22 cellular contexts compared by ENCODE assay signal in genomic region chr15:52806284-52806655, GRCh38. TPM values are rescaled to one million over a fixed set of nuclear protein-coding genes. Genes with fewer than 3 reads are reported as not detected.
A peak's percentile ranks its signal among the peaks of the same experiment; 100 is the strongest.
DNase-seq lines count a peak whose midpoint lies in the region; ATAC-seq and TF ChIP-seq lines count a peak whose summit lies in the region.
"Had no signal": no experiment of that assay in that cellular context is flagged by ENCODE, and none has a peak within 500 bp of the region (broad histone marks: within the 10 kb centered on the region; RNA-seq: fewer than 3 reads in every experiment).

No MANE protein-coding gene starts in this region.

- peaks cover 62% of the 10 kb centered on the region for H3K27me3 ChIP-seq in iPS-18a (ENCODE audit: control insufficient read depth, insufficient read depth, low read length)
- H3K27me3 ChIP-seq in trophoblast cell (ENCODE audit: insufficient read depth, low read length), result peaks cover 38% of the 10 kb centered on the region
- H3K27me3 ChIP-seq: ovary had no signal

- H3K27ac Mint-ChIP-seq in activated B cell treated with CpG ODN at 0.5 μM for 24 hours, result no peak overlapping the region
- H3K27ac Mint-ChIP-seq: activated CD4-positive, alpha-beta T cell treated with anti-CD3 and anti-CD28 coated beads, Interleukin-2, amount 10 ng/mL, durations not matched to agents 7 days and 5 days; CD4-positive, CD25-positive, alpha-beta regulatory T cell; HFFc6; immature natural killer cell had no signal

- no peak overlapping the region for H4K12ac ChIP-seq in trophoblast cell (ENCODE audit: low read depth, low read length)

- H3K36me3 ChIP-seq in ES-I3 (ENCODE audit: insufficient read depth, low read length) (no peaks in the 10 kb centered on the region), iPS-18a (ENCODE audit: control insufficient read depth, low read depth, low read length) (no peaks in the 10 kb centered on the region), trophoblast cell (ENCODE audit: control insufficient read depth in 1 of 2, insufficient read depth in 2 of 2, low read length in 2 of 2) (no peaks in the 10 kb centered on the region)
- H3K36me3 ChIP-seq: adrenal gland, cardiac muscle cell, gastroesophageal sphincter, ovary had no signal

- H3K9ac ChIP-seq in ES-I3 (ENCODE audit: low read depth, low read length) (peak overlapping the region; percentile 59), iPS-18a (ENCODE audit: low read length) (peak overlapping the region; percentile 59), trophoblast cell (ENCODE audit: low read length) (no peak overlapping the region)

- no peak overlapping the region for H3K23ac ChIP-seq in trophoblast cell (ENCODE audit: low read length)

- ATAC-seq in activated B cell treated with CpG ODN at 0.5 μM for 24 hours (ENCODE audit: low read depth) (no peak), HG02610 (IDR thresholded peaks at IDR 0.05; ENCODE audit: unreplicated experiment) (no peak)
- ATAC-seq: gastroesophageal sphincter had no signal

- intact Hi-C loops in activated B cell treated with CpG ODN at 0.5 μM for 24 hours (cut with micrococcal nuclease), result no loop called here

- H3K4me3 ChIP-seq in iPS-18a (ENCODE audit: low read length), result peak overlapping the region; percentile 74
- no peak overlapping the region for H3K4me3 ChIP-seq in trophoblast cell (ENCODE audit: low read depth, low read length)
- H3K4me3 ChIP-seq: cardiac muscle cell, K562 had no signal

- no peak for TF ChIP-seq CTCF in activated B cell treated with CpG ODN at 0.5 μM for 24 hours (IDR thresholded peaks at IDR 0.05)

- peak overlapping the region; percentile 51 for H3K4me2 ChIP-seq in trophoblast cell (ENCODE audit: low read length)

- no peak overlapping the region for H2AFZ ChIP-seq in trophoblast cell (ENCODE audit: insufficient read depth, low read length, poor library complexity)

- POLR2A ChIA-PET in activated B cell treated with CpG ODN at 0.5 μM for 24 hours (lab: Charles Lee), result no interaction called here

- no peaks in the 10 kb centered on the region for H3K36me3 Mint-ChIP-seq in activated B cell treated with CpG ODN at 0.5 μM for 24 hours (ENCODE audit: low read depth)
- H3K36me3 Mint-ChIP-seq: CD4-positive, CD25-positive, alpha-beta regulatory T cell; immature natural killer cell had no signal

- H3K9me3 Mint-ChIP-seq in activated B cell treated with CpG ODN at 0.5 μM for 24 hours, result no peaks in the 10 kb centered on the region
- H3K9me3 Mint-ChIP-seq: activated CD4-positive, alpha-beta T cell treated with anti-CD3 and anti-CD28 coated beads, Interleukin-2, amount 10 ng/mL, durations not matched to agents 7 days and 5 days; HFFc6 had no signal

- no peak overlapping the region for H3K27ac ChIP-seq in iPS-18a (ENCODE audit: low read length)
- no peak overlapping the region for H3K27ac ChIP-seq in trophoblast cell (ENCODE audit: low read depth, low read length)
- no peak overlapping the region for H3K27ac ChIP-seq in caudate nucleus (ENCODE audit: low read depth, low read length)
- H3K27ac ChIP-seq: adrenal gland, cardiac muscle cell, gastroesophageal sphincter, ovary had no signal

- peak overlapping the region; percentile 55 for H3K4me3 Mint-ChIP-seq in activated B cell treated with CpG ODN at 0.5 μM for 24 hours
- H3K4me3 Mint-ChIP-seq: activated CD4-positive, alpha-beta T cell treated with anti-CD3 and anti-CD28 coated beads, Interleukin-2, amount 10 ng/mL, durations not matched to agents 7 days and 5 days; HFFc6 had no signal

- no peak overlapping the region for H3K14ac ChIP-seq in trophoblast cell (ENCODE audit: low read length)

- WGBS in trophoblast cell (ENCODE audit: extremely low coverage, insufficient coverage, insufficient read length), result no CpG with 5 or more reads among the region's 9 CpGs

- no peak overlapping the region for H2AK5ac ChIP-seq in trophoblast cell (ENCODE audit: low read length)

- H2BK120ac ChIP-seq in trophoblast cell (ENCODE audit: insufficient read depth, low read length, poor library complexity), result no peak overlapping the region

- H3K9me3 ChIP-seq in ES-I3 (ENCODE audit: control insufficient read depth, insufficient read depth, low read length) (no peaks in the 10 kb centered on the region), iPS-18a (ENCODE audit: control insufficient read depth, low read depth, low read length) (no peaks in the 10 kb centered on the region), trophoblast cell (ENCODE audit: insufficient read depth, low read depth, low read length) (peaks cover 5% of the 10 kb centered on the region)
- H3K9me3 ChIP-seq: adrenal gland, gastroesophageal sphincter, ovary had no signal

- CTCF ChIA-PET in activated B cell treated with CpG ODN at 0.5 μM for 24 hours (lab: Charles Lee), result interaction anchor here (1.2 to 2.3 kb wide), 2 partner anchors 23 to 26 kb away, joined by 3 to 4 read pairs; no protein-coding TSS in a partner anchor

- no peak overlapping the region for H2BK12ac ChIP-seq in trophoblast cell (ENCODE audit: low read length)

- no peak for DNase-seq in activated B cell treated with CpG ODN at 0.5 μM for 24 hours
- no peak for DNase-seq in trophoblast cell
- DNase-seq in NCI-H526 (lab: John Stamatoyannopoulos, UW), result no peak
- no peak for DNase-seq in caudate nucleus (lab: John Stamatoyannopoulos, UW)
- DNase-seq in ureter (ENCODE audit: low spot score), result no peak
- DNase-seq: activated CD4-positive, alpha-beta T cell treated with anti-CD3 and anti-CD28 coated beads, Interleukin-2, amount 10 ng/mL, durations not matched to agents 7 days and 5 days; activated gamma-delta T cell treated with Interleukin-2 at 50 U/mL for 16 hours; adrenal gland; CD4-positive, CD25-positive, alpha-beta regulatory T cell; HFFc6; immature natural killer cell; ovary; stimulated activated CD4-positive, alpha-beta T cell treated with anti-CD3 and anti-CD28 coated beads, Interleukin-4, amount 100 ng/mL, for 1 hour had no signal

- no peak overlapping the region for H3K4ac ChIP-seq in trophoblast cell (ENCODE audit: low read depth, low read length)

- H3K4me1 Mint-ChIP-seq in activated B cell treated with CpG ODN at 0.5 μM for 24 hours, result peaks cover 18% of the 10 kb centered on the region

- H3K27me3 Mint-ChIP-seq in activated B cell treated with CpG ODN at 0.5 μM for 24 hours, result peaks cover 74% of the 10 kb centered on the region

- H3K4me1 ChIP-seq in ES-I3 (ENCODE audit: insufficient read depth, low read length), result peaks cover 15% of the 10 kb centered on the region
- peaks cover 24% of the 10 kb centered on the region for H3K4me1 ChIP-seq in iPS-18a (ENCODE audit: control insufficient read depth, low read depth, low read length)
- H3K4me1 ChIP-seq in trophoblast cell (ENCODE audit: control insufficient read depth in 1 of 2, insufficient read depth in 2 of 2, low read length in 2 of 2), result peaks cover 6 to 13% of the 10 kb centered on the region in 2 experiments

- H2BK5ac ChIP-seq in trophoblast cell (ENCODE audit: low read depth, low read length, poor library complexity), result no peak overlapping the region

- H4K91ac ChIP-seq in trophoblast cell (ENCODE audit: low read depth, low read length), result no peak overlapping the region

- H3K18ac ChIP-seq in trophoblast cell (ENCODE audit: low read length), result no peak overlapping the region

- H3K79me1 ChIP-seq in trophoblast cell (ENCODE audit: low read length), result no peaks in the 10 kb centered on the region

- no peak overlapping the region for H4K8ac ChIP-seq in trophoblast cell (ENCODE audit: low read depth, low read length)

- no peaks in the 10 kb centered on the region for H3K79me2 ChIP-seq in trophoblast cell (ENCODE audit: control insufficient read depth, insufficient read depth, low read length, poor library complexity)

RNA-seq across cellular contexts. Expression of gene ONECUT1, which starts 16.1 kb away (rescaled TPM):
- total RNA-seq in activated B cell treated with CpG ODN at 0.5 μM for 24 hours, result 0.44 TPM in 1 of 2 replicates, not detected in the other
- polyA plus RNA-seq in trophoblast cell (2013), result 0.15 and 0.42 TPM in 2 replicates
- not detected for total RNA-seq in ureter
- total RNA-seq: activated CD4-positive, alpha-beta T cell treated with anti-CD3 and anti-CD28 coated beads, Interleukin-2, amount 10 ng/mL, durations not matched to agents 7 days and 5 days; CD4-positive, CD25-positive, alpha-beta regulatory T cell; esophagus mucosa; K562; lower leg skin had no signal
- polyA plus RNA-seq: adrenal gland; AG04450; cardiac muscle cell; CD4-positive, CD25-positive, alpha-beta regulatory T cell; immature natural killer cell; K562; ovary had no signal
